In genomic region chr14:106522118-106522517, GRCh38 we compare ENCODE assay signal across 6 cellular contexts.
DNase-seq lines count a peak whose midpoint lies in the region; ATAC-seq, FAIRE-seq and TF ChIP-seq lines count a peak whose summit lies in the region.
"Not testable (repeated sequence)": the region's sequence is repeated elsewhere in the genome, so short reads cannot be mapped to it uniquely, and the experiment has no call there.

No MANE protein-coding gene starts in this region.

- SMC1A ChIA-PET in GM12878 (lab: Charles Lee; ENCODE audit: uncharacterized antibody, unreplicated experiment), result interaction anchor here (0.6 to 1.0 kb wide), 2 partner anchors 9 to 38 kb away, joined by 3 read pairs; no protein-coding TSS in a partner anchor

- peak; percentile 54 for ATAC-seq in DND-41 (ENCODE audit: insufficient read depth, low read depth)
- ATAC-seq in activated CD4-positive, alpha-beta T cell treated with anti-CD3 and anti-CD28 coated beads for 36 hours, result peak; percentile 39
- peak; percentile 64 for ATAC-seq in GM12878
- ATAC-seq in stimulated activated effector memory CD8-positive, alpha-beta T cell treated with anti-CD3 and anti-CD28 coated beads, Interleukin-12 subunit alpha, Interleukin-12 subunit beta, amount 100 ng/mL, for 72 hours, result peak; percentile 21

- H3K79me2 ChIP-seq in DND-41 (ENCODE audit: insufficient read depth, low read length); GM12878 (ENCODE audit: control insufficient read depth, insufficient read depth, low read length): not testable (repeated sequence)

- TF ChIP-seq RAD21 in GM12878 (IDR thresholded peaks at IDR 0.05; ENCODE audit: insufficient read depth, low read depth, low read length), result peak; percentile 32; the same call in 1 of the 2 replicates

- H3K27me3 Mint-ChIP-seq in activated CD4-positive, alpha-beta T cell treated with anti-CD3 and anti-CD28 coated beads for 36 hours, result not testable (repeated sequence)
- peaks cover 21% of the 10 kb centered on the region for H3K27me3 Mint-ChIP-seq in activated CD4-positive, alpha-beta memory T cell treated with anti-CD3 and anti-CD28 coated beads for 36 hours

- H3K27me3 ChIP-seq in DND-41 (ENCODE audit: insufficient read depth, low read length, poor library complexity); GM12878 (replicated peaks in 1 of 2; ENCODE audit: control insufficient read depth in 2 of 2, insufficient read depth in 2 of 2, low read length in 1 of 2): not testable (repeated sequence)

- not testable (repeated sequence) for H3K4me2 ChIP-seq in DND-41 (ENCODE audit: insufficient read depth, low read length); GM12878 (ENCODE audit: control insufficient read depth, insufficient read depth)

- 7% methylated on average over 1 of the region's 1 CpG for WGBS in GM12878 (ENCODE audit: insufficient coverage, insufficient replicate concordance, low lambda C conversion rate, missing lambda C conversion rate)

- not testable (repeated sequence) for H3K36me3 Mint-ChIP-seq in activated CD4-positive, alpha-beta T cell treated with anti-CD3 and anti-CD28 coated beads for 36 hours (ENCODE audit: low read depth); activated CD4-positive, alpha-beta memory T cell treated with anti-CD3 and anti-CD28 coated beads for 36 hours; stimulated activated effector memory CD8-positive, alpha-beta T cell treated with anti-CD3 and anti-CD28 coated beads, Interleukin-12 subunit alpha, Interleukin-12 subunit beta, amount 100 ng/mL, for 72 hours

- H2AFZ ChIP-seq in DND-41 (ENCODE audit: low read depth, low read length); GM12878 (ENCODE audit: control insufficient read depth, low read depth, low read length): not testable (repeated sequence)

- H3K4me1 Mint-ChIP-seq in activated CD4-positive, alpha-beta T cell treated with anti-CD3 and anti-CD28 coated beads for 36 hours; stimulated activated effector memory CD8-positive, alpha-beta T cell treated with anti-CD3 and anti-CD28 coated beads, Interleukin-12 subunit alpha, Interleukin-12 subunit beta, amount 100 ng/mL, for 72 hours: not testable (repeated sequence)
- peaks cover 11% of the 10 kb centered on the region for H3K4me1 Mint-ChIP-seq in activated CD4-positive, alpha-beta memory T cell treated with anti-CD3 and anti-CD28 coated beads for 36 hours (ENCODE audit: low read depth)

- H4K20me1 ChIP-seq in DND-41 (ENCODE audit: insufficient read depth, low read length); GM12878 (ENCODE audit: control insufficient read depth, insufficient read depth): not testable (repeated sequence)

- peak; percentile 65 for DNase-seq in DND-41
- not testable (repeated sequence) for DNase-seq in GM12892 (ENCODE audit: insufficient read length); GM12878 (ENCODE audit: low read depth, low spot score); stimulated activated effector memory CD8-positive, alpha-beta T cell treated with anti-CD3 and anti-CD28 coated beads, Interleukin-12 subunit alpha, Interleukin-12 subunit beta, amount 100 ng/mL, for 72 hours (ENCODE audit: low spot score in 2 of 2)
- peak; percentile 40 for DNase-seq in activated CD4-positive, alpha-beta T cell treated with anti-CD3 and anti-CD28 coated beads for 36 hours
- DNase-seq in activated CD4-positive, alpha-beta memory T cell treated with anti-CD3 and anti-CD28 coated beads for 36 hours, result peak; percentile 35

- not testable (repeated sequence) for TF ChIP-seq POLR2A in GM12892 (IDR thresholded peaks at IDR 0.05; ENCODE audit: low read depth, low read length); GM12878 (IDR thresholded peaks at IDR 0.05; ENCODE audit: low read depth, low read length)

- not testable (repeated sequence) for H3K27ac Mint-ChIP-seq in activated CD4-positive, alpha-beta T cell treated with anti-CD3 and anti-CD28 coated beads for 36 hours; activated CD4-positive, alpha-beta memory T cell treated with anti-CD3 and anti-CD28 coated beads for 36 hours; stimulated activated effector memory CD8-positive, alpha-beta T cell treated with anti-CD3 and anti-CD28 coated beads, Interleukin-12 subunit alpha, Interleukin-12 subunit beta, amount 100 ng/mL, for 72 hours

- RAD21 ChIA-PET in GM12878 (lab: Charles Lee; ENCODE audit: unreplicated experiment), result not testable (repeated sequence)

- not testable (repeated sequence) for H3K4me3 Mint-ChIP-seq in activated CD4-positive, alpha-beta T cell treated with anti-CD3 and anti-CD28 coated beads for 36 hours; activated CD4-positive, alpha-beta memory T cell treated with anti-CD3 and anti-CD28 coated beads for 36 hours; stimulated activated effector memory CD8-positive, alpha-beta T cell treated with anti-CD3 and anti-CD28 coated beads, Interleukin-12 subunit alpha, Interleukin-12 subunit beta, amount 100 ng/mL, for 72 hours

- H3K9me3 Mint-ChIP-seq in activated CD4-positive, alpha-beta T cell treated with anti-CD3 and anti-CD28 coated beads for 36 hours (ENCODE audit: low read depth); activated CD4-positive, alpha-beta memory T cell treated with anti-CD3 and anti-CD28 coated beads for 36 hours; stimulated activated effector memory CD8-positive, alpha-beta T cell treated with anti-CD3 and anti-CD28 coated beads, Interleukin-12 subunit alpha, Interleukin-12 subunit beta, amount 100 ng/mL, for 72 hours: not testable (repeated sequence)

- not testable (repeated sequence) for H3K9me3 ChIP-seq in DND-41 (ENCODE audit: insufficient read depth, low read length, severe bottlenecking); GM12878 (replicated peaks; ENCODE audit: control insufficient read depth, insufficient read depth, low read length)

- not testable (repeated sequence) for TF ChIP-seq EP300 in GM12878 (IDR thresholded peaks at IDR 0.05; ENCODE audit: borderline replicate concordance in 1 of 2, control insufficient read depth in 1 of 2, low read depth in 2 of 2, low read length in 2 of 2)

- H3K27ac ChIP-seq in DND-41 (ENCODE audit: low read length); GM12878 (ENCODE audit: control insufficient read depth, insufficient read depth): not testable (repeated sequence)

- H3K4me3 ChIP-seq in DND-41 (ENCODE audit: low read depth in 1 of 2, low read length in 2 of 2); GM12878: not testable (repeated sequence)

- peak; percentile 21 for FAIRE-seq in GM12892 (lab: Jason Lieb, UNC)
- not testable (repeated sequence) for FAIRE-seq in GM12878 (lab: Jason Lieb, UNC)

- in situ Hi-C loops in GM12878 (cut with MboI), result not testable (repeated sequence)

- H3K4me1 ChIP-seq in DND-41 (ENCODE audit: insufficient read depth, low read length) (peaks cover 21% of the 10 kb centered on the region), GM12878 (ENCODE audit: control insufficient read depth, insufficient read depth, low read length) (peaks cover 10% of the 10 kb centered on the region)

- H3K36me3 ChIP-seq in DND-41 (ENCODE audit: insufficient read depth, low read length); GM12878 (ENCODE audit: control insufficient read depth in 2 of 2, insufficient read depth in 2 of 2, low read length in 1 of 2): not testable (repeated sequence)

- peak; percentile 50 for TF ChIP-seq CTCF in DND-41 (IDR thresholded peaks at IDR 0.05; ENCODE audit: borderline replicate concordance, extremely low read depth, low read length, poor library complexity, severe bottlenecking)
- TF ChIP-seq CTCF in GM12878 (IDR thresholded peaks at IDR 0.05 in 2 of 3, conservative IDR thresholded peaks at IDR 0.05 in 1 of 3; ENCODE audit: control insufficient read depth in 2 of 3, extremely low read depth in 1 of 3, insufficient read depth in 1 of 3, low read depth in 3 of 3, low read length in 3 of 3), result peak in 1 of 3 experiments; percentile 18; a peak in 2 of 6 replicates

- intact Hi-C loops in activated CD4-positive, alpha-beta T cell treated with anti-CD3 and anti-CD28 coated beads for 36 hours (cut with DNase I, micrococcal nuclease); activated CD4-positive, alpha-beta memory T cell treated with anti-CD3 and anti-CD28 coated beads for 36 hours (cut with micrococcal nuclease); GM12878 (cut with micrococcal nuclease; ENCODE audit: unreplicated experiment): not testable (repeated sequence)

- POLR2A ChIA-PET in activated CD4-positive, alpha-beta T cell treated with anti-CD3 and anti-CD28 coated beads for 36 hours (lab: Charles Lee); activated CD4-positive, alpha-beta memory T cell treated with anti-CD3 and anti-CD28 coated beads for 36 hours (lab: Charles Lee): not testable (repeated sequence)
- POLR2A ChIA-PET in GM12878 (lab: Charles Lee), result interaction anchor here (0.6 kb wide), 2 partner anchors 14 to 18 kb away, joined by 3 read pairs; no protein-coding TSS in a partner anchor

- H3K9ac ChIP-seq in DND-41 (ENCODE audit: low read depth, low read length); GM12878 (ENCODE audit: control insufficient read depth, insufficient read depth, low read length): not testable (repeated sequence)

- CTCF ChIA-PET in activated CD4-positive, alpha-beta T cell treated with anti-CD3 and anti-CD28 coated beads for 36 hours (lab: Charles Lee), result interaction anchor here (0.9 to 2.5 kb wide), 10 partner anchors 11 to 111 kb away, joined by 3 to 10 read pairs (median 3); no protein-coding TSS in a partner anchor
- CTCF ChIA-PET in activated CD4-positive, alpha-beta memory T cell treated with anti-CD3 and anti-CD28 coated beads for 36 hours (lab: Charles Lee), result interaction anchor here (0.8 to 5.6 kb wide), 4 partner anchors 8 to 101 kb away, joined by 3 to 63 read pairs (median 4); no protein-coding TSS in a partner anchor
- CTCF ChIA-PET in GM12878 (lab: Yijun Ruan, JAX), result interaction anchor here (1.3 to 13.4 kb wide), 8 partner anchors 10 to 116 kb away, joined by 3 to 205 read pairs (median 4); no protein-coding TSS in a partner anchor

- not testable (repeated sequence) for BruUV-seq in GM12878 (replicated peaks; lab: Mats Ljungman, UMichigan)

TF ChIP-seq in GM12878, 131 proteins besides CTCF, POLR2A, EP300 and RAD21:
- TF ChIP-seq EED (IDR thresholded peaks at IDR 0.05; ENCODE audit: low read depth), result 0 out of 2 replicates have a peak, but pooled peaks have one; percentile 12
- peak; percentile 9; the same call in 1 of the 2 replicates for TF ChIP-seq JUNB (IDR thresholded peaks at IDR 0.05)
